ENCODE assay signal across 29 cellular contexts in genomic region chr7:152126741-152127140, GRCh38.
DNase-seq lines count a peak whose midpoint lies in the region; ATAC-seq and TF ChIP-seq lines count a peak whose summit lies in the region.
"Had no signal": no experiment of that assay in that cellular context is flagged by ENCODE, and none has a peak within 500 bp of the region (broad histone marks: within the 10 kb centered on the region; RNA-seq: fewer than 3 reads in every experiment).

No MANE protein-coding gene starts in this region.

- H3K36me3 ChIP-seq in neural progenitor cell, result peaks cover 19% of the 10 kb centered on the region
- H3K36me3 ChIP-seq: ovary, uterus had no signal

- H3K27me3 ChIP-seq in neural progenitor cell, result no peaks in the 10 kb centered on the region
- H3K27me3 ChIP-seq: BLaER1, gastrocnemius medialis, ovary, uterus had no signal

- peaks cover 5% of the 10 kb centered on the region for H3K4me1 Mint-ChIP-seq in stimulated activated naive CD8-positive, alpha-beta T cell treated with anti-CD3 and anti-CD28 coated beads, Interleukin-15, Interleukin-2, amounts not matched to agents 100 ng/mL and 50 ng/mL, for 24 hours (ENCODE audit: low read depth)
- H3K4me1 Mint-ChIP-seq in stimulated activated naive CD8-positive, alpha-beta T cell treated with anti-CD3 and anti-CD28 coated beads, Interleukin-15, amount 100 ng/mL, for 72 hours, result peaks cover 10% of the 10 kb centered on the region
- peaks cover 8% of the 10 kb centered on the region for H3K4me1 Mint-ChIP-seq in central memory CD8-positive, alpha-beta T cell
- H3K4me1 Mint-ChIP-seq in neural progenitor cell, result peaks cover 6% of the 10 kb centered on the region
- H3K4me1 Mint-ChIP-seq: nephron had no signal

- no peaks in the 10 kb centered on the region for H3K27me3 Mint-ChIP-seq in stimulated activated naive CD8-positive, alpha-beta T cell treated with anti-CD3 and anti-CD28 coated beads, Interleukin-15, Interleukin-2, amounts not matched to agents 100 ng/mL and 50 ng/mL, for 24 hours
- H3K27me3 Mint-ChIP-seq in stimulated activated naive CD8-positive, alpha-beta T cell treated with anti-CD3 and anti-CD28 coated beads, Interleukin-15, amount 100 ng/mL, for 72 hours, result no peaks in the 10 kb centered on the region
- H3K27me3 Mint-ChIP-seq in central memory CD8-positive, alpha-beta T cell, result no peaks in the 10 kb centered on the region
- H3K27me3 Mint-ChIP-seq in neural progenitor cell (ENCODE audit: insufficient read depth, low read depth), result peaks cover 5% of the 10 kb centered on the region

- H3K9ac ChIP-seq in neural progenitor cell, result no peak overlapping the region
- H3K9ac ChIP-seq: BLaER1 had no signal

- H3K9me3 Mint-ChIP-seq in stimulated activated naive CD8-positive, alpha-beta T cell treated with anti-CD3 and anti-CD28 coated beads, Interleukin-15, Interleukin-2, amounts not matched to agents 100 ng/mL and 50 ng/mL, for 24 hours, result peaks cover 27% of the 10 kb centered on the region
- H3K9me3 Mint-ChIP-seq in stimulated activated naive CD8-positive, alpha-beta T cell treated with anti-CD3 and anti-CD28 coated beads, Interleukin-15, amount 100 ng/mL, for 72 hours, result peaks cover 16 to 19% of the 10 kb centered on the region in 2 donors
- H3K9me3 Mint-ChIP-seq in central memory CD8-positive, alpha-beta T cell, result peaks cover 12% of the 10 kb centered on the region
- peaks cover 17% of the 10 kb centered on the region for H3K9me3 Mint-ChIP-seq in neural progenitor cell

- no peaks in the 10 kb centered on the region for H3K9me3 ChIP-seq in neural progenitor cell (ENCODE audit: low read depth)
- H3K9me3 ChIP-seq: gastrocnemius medialis, ovary, thoracic aorta, uterus had no signal

- H3K4me3 Mint-ChIP-seq in stimulated activated naive CD8-positive, alpha-beta T cell treated with anti-CD3 and anti-CD28 coated beads, Interleukin-15, Interleukin-2, amounts not matched to agents 100 ng/mL and 50 ng/mL, for 24 hours, result no peak overlapping the region
- no peak overlapping the region for H3K4me3 Mint-ChIP-seq in stimulated activated naive CD8-positive, alpha-beta T cell treated with anti-CD3 and anti-CD28 coated beads, Interleukin-15, amount 100 ng/mL, for 72 hours
- H3K4me3 Mint-ChIP-seq in central memory CD8-positive, alpha-beta T cell, result no peak overlapping the region
- H3K4me3 Mint-ChIP-seq in neural progenitor cell, result peak overlapping the region; percentile 46
- H3K4me3 Mint-ChIP-seq: nephron had no signal

- ATAC-seq in stimulated activated naive CD8-positive, alpha-beta T cell treated with anti-CD3 and anti-CD28 coated beads, Interleukin-15, amount 100 ng/mL, for 72 hours, result no peak
- ATAC-seq in central memory CD8-positive, alpha-beta T cell (replicated peaks; ENCODE audit: extremely low read depth, poor library complexity, severe bottlenecking), result no peak
- ATAC-seq in HG03521 (IDR thresholded peaks at IDR 0.05; ENCODE audit: unreplicated experiment), result no peak
- ATAC-seq: gastrocnemius medialis; left cardiac atrium; stimulated activated naive CD8-positive, alpha-beta T cell treated with anti-CD3 and anti-CD28 coated beads, Interleukin-15, Interleukin-2, amounts not matched to agents 100 U/mL and 50 U/mL, for 24 hours had no signal

- no peak for TF ChIP-seq CTCF in neural progenitor cell (IDR thresholded peaks at IDR 0.05)
- no peak for TF ChIP-seq CTCF in GM10266 (IDR thresholded peaks at IDR 0.05; ENCODE audit: control insufficient read depth, insufficient read depth, low read depth, missing control alignments)

- no peaks in the 10 kb centered on the region for H4K20me1 ChIP-seq in neural progenitor cell (ENCODE audit: low read depth)
- H4K20me1 ChIP-seq: BLaER1 had no signal

- no peak overlapping the region for H3K4me3 ChIP-seq in neural progenitor cell
- H3K4me3 ChIP-seq: BLaER1, gastrocnemius medialis, ovary, thoracic aorta, uterus had no signal

- H2AFZ ChIP-seq in neural progenitor cell (replicated peaks), result no peak overlapping the region

- H3K4me1 ChIP-seq in neural progenitor cell, result no peaks in the 10 kb centered on the region
- H3K4me1 ChIP-seq: BLaER1, gastrocnemius medialis, uterus had no signal

- DNase-seq in stimulated activated naive CD8-positive, alpha-beta T cell treated with anti-CD3 and anti-CD28 coated beads, Interleukin-15, amount 100 ng/mL, for 72 hours, result no peak
- DNase-seq in central memory CD8-positive, alpha-beta T cell (ENCODE audit: low spot score in 2 of 2), result no peak
- DNase-seq in neural progenitor cell (ENCODE audit: low spot score) (no peak), GM10266 (ENCODE audit: extremely low spot score) (no peak), NCI-H82 (lab: John Stamatoyannopoulos, UW) (no peak)
- DNase-seq: activated CD4-positive, alpha-beta T cell treated with anti-CD3 and anti-CD28 coated beads for 48 hours; activated CD8-positive, alpha-beta memory T cell treated with anti-CD3 and anti-CD28 coated beads for 24 hours; activated gamma-delta T cell; activated T-cell treated with anti-CD3 and anti-CD28 coated beads for 4 hours; amniotic stem cell; DMS153; gastrocnemius medialis; hippocampal formation; left cardiac atrium; NCI-H1048; NCI-H1694 treated with DMSO at 0.1 percent for 48 hours; NCI-H446; NCI-H748 treated with DMSO at 0.1 percent for 48 hours; ovary; SIG-M5; small intestine; stimulated activated naive CD8-positive, alpha-beta T cell treated with anti-CD3 and anti-CD28 coated beads, Interleukin-15, Interleukin-2, amounts not matched to agents 100 U/mL and 50 U/mL, for 24 hours; T-helper 9 cell; uterus had no signal

- peak overlapping the region; percentile 37 for H3K27ac ChIP-seq in neural progenitor cell
- H3K27ac ChIP-seq: BLaER1, gastrocnemius medialis, ovary, thoracic aorta, uterus had no signal

- no peak overlapping the region for H3K4me2 ChIP-seq in neural progenitor cell
- H3K4me2 ChIP-seq: BLaER1 had no signal

- H3K79me2 ChIP-seq in neural progenitor cell (ENCODE audit: low read depth), result no peaks in the 10 kb centered on the region

- H3K27ac Mint-ChIP-seq in stimulated activated naive CD8-positive, alpha-beta T cell treated with anti-CD3 and anti-CD28 coated beads, Interleukin-15, Interleukin-2, amounts not matched to agents 100 ng/mL and 50 ng/mL, for 24 hours, result peak overlapping the region; percentile 51
- H3K27ac Mint-ChIP-seq in stimulated activated naive CD8-positive, alpha-beta T cell treated with anti-CD3 and anti-CD28 coated beads, Interleukin-15, amount 100 ng/mL, for 72 hours, result peak overlapping the region in 1 of 2 donors; percentile 65
- peak overlapping the region; percentile 45 for H3K27ac Mint-ChIP-seq in central memory CD8-positive, alpha-beta T cell (ENCODE audit: low read depth)
- no peak overlapping the region for H3K27ac Mint-ChIP-seq in neural progenitor cell
- H3K27ac Mint-ChIP-seq: nephron had no signal

- no peaks in the 10 kb centered on the region for H3F3A ChIP-seq in neural progenitor cell (ENCODE audit: low read depth)

- peaks cover 71% of the 10 kb centered on the region for H3K36me3 Mint-ChIP-seq in stimulated activated naive CD8-positive, alpha-beta T cell treated with anti-CD3 and anti-CD28 coated beads, Interleukin-15, Interleukin-2, amounts not matched to agents 100 ng/mL and 50 ng/mL, for 24 hours (ENCODE audit: low read depth)
- H3K36me3 Mint-ChIP-seq in central memory CD8-positive, alpha-beta T cell (ENCODE audit: insufficient read depth), result peaks cover 33% of the 10 kb centered on the region
- peaks cover 63% of the 10 kb centered on the region for H3K36me3 Mint-ChIP-seq in neural progenitor cell
